Comparison of ENCODE assay signal across 29 cellular contexts in genomic region chr15:45230246-45230965, GRCh38. TPM values are rescaled to one million over a fixed set of nuclear protein-coding genes. Genes with fewer than 3 reads are reported as not detected.
"Had no signal": no experiment of that assay in that cellular context is flagged by ENCODE, and none has a peak within 500 bp of the region (broad histone marks: within the 10 kb centered on the region; RNA-seq: fewer than 3 reads in every experiment).

No MANE protein-coding gene starts in this region.

- H3K36me3 ChIP-seq: adrenal gland, ascending aorta, thoracic aorta, upper lobe of left lung had no signal

- H3K27me3 ChIP-seq: adrenal gland, ascending aorta, hepatocyte, upper lobe of left lung had no signal

- H3K27ac ChIP-seq: adrenal gland, ascending aorta, coronary artery, foreskin keratinocyte, hepatocyte, thoracic aorta, upper lobe of left lung had no signal

- H3K4me1 Mint-ChIP-seq: activated T-helper 17 cell treated with anti-CD3 and anti-CD28 coated beads, Interleukin-2, amount 50 U/mL, for 72 hours; immature natural killer cell; neural crest cell had no signal

- H3K27ac Mint-ChIP-seq: activated CD8-positive, alpha-beta T cell treated with anti-CD3 and anti-CD28 coated beads, Interleukin-2, amount 10 ng/mL, durations not matched to agents 7 days and 5 days; activated naive CD8-positive, alpha-beta T cell; activated T-helper 17 cell treated with anti-CD3 and anti-CD28 coated beads, Interleukin-2, amount 50 U/mL, for 72 hours; immature natural killer cell; naive thymus-derived CD4-positive, alpha-beta T cell had no signal

- H3K4me3 ChIP-seq: adrenal gland, ascending aorta, coronary artery, hepatocyte, mucosa of descending colon, smooth muscle cell, thoracic aorta, upper lobe of left lung had no signal

- H3K4me3 Mint-ChIP-seq: activated CD8-positive, alpha-beta T cell treated with anti-CD3 and anti-CD28 coated beads, Interleukin-2, amount 10 ng/mL, durations not matched to agents 7 days and 5 days; activated naive CD8-positive, alpha-beta T cell; activated T-helper 17 cell treated with anti-CD3 and anti-CD28 coated beads, Interleukin-2, amount 50 U/mL, for 72 hours; immature natural killer cell; naive thymus-derived CD4-positive, alpha-beta T cell; neural crest cell had no signal

- ATAC-seq: activated CD8-positive, alpha-beta T cell treated with anti-CD3 and anti-CD28 coated beads, Interleukin-2, amount 10 ng/mL, durations not matched to agents 7 days and 5 days; activated T-helper 17 cell treated with anti-CD3 and anti-CD28 coated beads, Interleukin-2, amount 50 U/mL, for 72 hours; foreskin keratinocyte; mucosa of descending colon; naive thymus-derived CD4-positive, alpha-beta T cell; sciatic nerve had no signal

- DNase-seq: activated CD4-positive, alpha-beta T cell treated with anti-CD3 and anti-CD28 coated beads for 1 hour; activated CD4-positive, alpha-beta T cell treated with anti-CD3 and anti-CD28 coated beads, Interleukin-2, amount 50 U/mL, for 1 hour; activated CD8-positive, alpha-beta T cell treated with anti-CD3 and anti-CD28 coated beads, Interleukin-2, amount 10 ng/mL, durations not matched to agents 7 days and 5 days; adrenal gland; cerebellar nuclear complex; erythroblast; immature natural killer cell; kidney glomerular epithelial cell; mesendoderm; mucosa of descending colon; naive thymus-derived CD4-positive, alpha-beta T cell; posterior cingulate gyrus; stimulated activated CD4-positive, alpha-beta T cell treated with anti-CD3 and anti-CD28 coated beads, Interleukin-15, amount 100 ng/mL, for 24 hours; stimulated activated naive CD4-positive, alpha-beta T cell; T-helper 1 cell; upper lobe of left lung had no signal

RNA-seq across cellular contexts. Expression of gene SLC28A2, which starts 21.6 kb away (rescaled TPM):
- total RNA-seq: activated CD8-positive, alpha-beta T cell treated with anti-CD3 and anti-CD28 coated beads, Interleukin-2, amount 10 ng/mL, durations not matched to agents 7 days and 5 days; activated T-helper 17 cell treated with anti-CD3 and anti-CD28 coated beads, Interleukin-2, amount 50 U/mL, for 72 hours; ascending aorta; foreskin keratinocyte; glomerular endothelial cell; lower leg skin; naive thymus-derived CD4-positive, alpha-beta T cell; neural crest cell; omental fat pad; sciatic nerve; smooth muscle cell; thoracic aorta had no signal
